Comparison of ENCODE assay signal across 21 cellular contexts in genomic region chr2:119766944-119767343, GRCh38. TPM values are rescaled to one million over a fixed set of nuclear protein-coding genes. Genes with fewer than 3 reads are reported as not detected.
A peak's percentile ranks its signal among the peaks of the same experiment; 100 is the strongest.
DNase-seq lines count a peak whose midpoint lies in the region; ATAC-seq, FAIRE-seq and TF ChIP-seq lines count a peak whose summit lies in the region.
"Had no signal": no experiment of that assay in that cellular context is flagged by ENCODE, and none has a peak within 500 bp of the region (broad histone marks: within the 10 kb centered on the region; RNA-seq: fewer than 3 reads in every experiment).

No MANE protein-coding gene starts in this region.

- H3K9ac ChIP-seq in PC-3 (ENCODE audit: low read length) = no peak overlapping the region

- no peaks in the 10 kb centered on the region for H3K27me3 ChIP-seq in PC-3 (ENCODE audit: low read length)
- no peaks in the 10 kb centered on the region for H3K27me3 ChIP-seq in upper lobe of right lung
- no peaks in the 10 kb centered on the region for H3K27me3 ChIP-seq in aorta (ENCODE audit: control insufficient read depth in 1 of 2, insufficient read depth in 2 of 2, low read length in 1 of 2)

- no peak for FAIRE-seq in A549 (lab: Jason Lieb, UNC)
- FAIRE-seq: G401.6, GM12891 had no signal

- CTCF ChIA-PET in A549 (lab: Yijun Ruan, JAX) (interaction anchor here (1.1 kb wide), 1 partner anchor 19 kb away, joined by 3 read pairs; no protein-coding TSS in a partner anchor), PC-3 (lab: Charles Lee) (no interaction called here)

- H3K36me3 ChIP-seq in PC-3 (ENCODE audit: low read depth, low read length) = no peaks in the 10 kb centered on the region
- H3K36me3 ChIP-seq in upper lobe of right lung = no peaks in the 10 kb centered on the region
- no peaks in the 10 kb centered on the region for H3K36me3 ChIP-seq in aorta (ENCODE audit: control insufficient read depth in 1 of 2, insufficient read depth in 2 of 2, low read length in 1 of 2)

- BruUV-seq in PC-3 (replicated peaks; lab: Mats Ljungman, UMichigan) = no TSS peak

- no peaks in the 10 kb centered on the region for H3K9me3 Mint-ChIP-seq in chondrocyte (ENCODE audit: low read depth)
- H3K9me3 Mint-ChIP-seq: CD4-positive, CD25-positive, alpha-beta regulatory T cell had no signal

- peaks cover 37% of the 10 kb centered on the region; the same call in 2 of the 3 replicates for H3K4me1 ChIP-seq in A549
- H3K4me1 ChIP-seq in PC-3 (ENCODE audit: insufficient read depth, low read length) = peaks cover 33% of the 10 kb centered on the region
- peaks cover 8% of the 10 kb centered on the region for H3K4me1 ChIP-seq in upper lobe of right lung
- peaks cover 0 to 2% of the 10 kb centered on the region in 2 donors for H3K4me1 ChIP-seq in aorta (ENCODE audit: control insufficient read depth in 1 of 2, insufficient read depth in 2 of 2, low read length in 2 of 2)

- in situ Hi-C loops in G401 (cut with HindIII; ENCODE audit: low sequenced_read_pairs) = no loop called here

- H2AFZ ChIP-seq in PC-3 (ENCODE audit: low read length) = no peak overlapping the region

- H3F3A ChIP-seq in PC-3 (ENCODE audit: low read length, unreplicated experiment) = no peaks in the 10 kb centered on the region

- no peak for TF ChIP-seq POLR2A in A549 (IDR thresholded peaks at IDR 0.05; ENCODE audit: low read length)

- POLR2A ChIA-PET in A549 (lab: Yijun Ruan, JAX) (no interaction called here), PC-3 (lab: Charles Lee; ENCODE audit: unreplicated experiment) (no interaction called here)

- no peak overlapping the region for H3K4me3 ChIP-seq in A549
- H3K4me3 ChIP-seq in PC-3 (ENCODE audit: low read length) = no peak overlapping the region
- H3K4me3 ChIP-seq in upper lobe of right lung = no peak overlapping the region
- H3K4me3 ChIP-seq in aorta (ENCODE audit: low read length in 2 of 2) = no peak overlapping the region

- H4K20me1 ChIP-seq in PC-3 (ENCODE audit: low read length) = peaks cover 63% of the 10 kb centered on the region

- H3K27ac ChIP-seq in A549 (no peak overlapping the region), PC-3 (ENCODE audit: low read length) (no peak overlapping the region), upper lobe of right lung (no peak overlapping the region), aorta (ENCODE audit: low read depth in 1 of 2, low read length in 2 of 2) (no peak overlapping the region)

- peaks cover 99% of the 10 kb centered on the region for H3K79me2 ChIP-seq in PC-3 (ENCODE audit: low read length)

- no peak overlapping the region for H3K27ac Mint-ChIP-seq in chondrocyte (ENCODE audit: unreplicated experiment)

- no peak overlapping the region for H3K4me3 Mint-ChIP-seq in chondrocyte (ENCODE audit: unreplicated experiment)

- TF ChIP-seq CTCF in A549 (IDR thresholded peaks at IDR 0.05) = no peak
- TF ChIP-seq CTCF in PC-3 (conservative IDR thresholded peaks at IDR 0.05; ENCODE audit: low read depth, low read length) = 0 out of 2 replicates have a peak, but pooled peaks have one; percentile 18
- TF ChIP-seq CTCF in upper lobe of right lung (IDR thresholded peaks at IDR 0.05) = no peak
- no peak for TF ChIP-seq CTCF in chondrocyte (IDR thresholded peaks at IDR 0.05)

- H3K4me1 Mint-ChIP-seq in chondrocyte (ENCODE audit: low read depth) = peaks cover 17% of the 10 kb centered on the region

- intact Hi-C loops in PC-3 (cut with micrococcal nuclease) (no loop called here), left ventricle myocardium superior (cut with micrococcal nuclease) (no loop called here), upper lobe of right lung (cut with DNase I) (no loop called here), head of caudate nucleus (cut with DNase I) (no loop called here), aorta (cut with DNase I) (no loop called here)

- H3K36me3 Mint-ChIP-seq in chondrocyte (ENCODE audit: low read depth) = no peaks in the 10 kb centered on the region

- DNase-seq in A549 (ENCODE audit: low read depth in 1 of 2, low spot score in 1 of 2) (peak in 1 of 2 experiments; percentile 25), G401 (ENCODE audit: low spot score) (peak; percentile 43), PC-3 (no peak), left ventricle myocardium superior (no peak), upper lobe of right lung (no peak), head of caudate nucleus (no peak), chondrocyte (ENCODE audit: low spot score) (no peak), aorta (no peak)
- DNase-seq: Caco-2; CD4-positive, CD25-positive, alpha-beta regulatory T cell; DMS79 treated with DMSO at 0.1 percent for 48 hours; GOT3; MM.1S; NCI-H1105; NCI-H1694; NCI-H345; NCI-H526; OCI-M1; SW 1271 had no signal

- no peak for TF ChIP-seq EP300 in A549 (IDR thresholded peaks at IDR 0.05)

- no peaks in the 10 kb centered on the region for H3K9me3 ChIP-seq in A549
- H3K9me3 ChIP-seq in PC-3 (ENCODE audit: low read length) = no peaks in the 10 kb centered on the region
- no peaks in the 10 kb centered on the region for H3K9me3 ChIP-seq in upper lobe of right lung
- H3K9me3 ChIP-seq in aorta (ENCODE audit: control insufficient read depth, low read length) = no peaks in the 10 kb centered on the region
- H3K9me3 ChIP-seq: Caco-2 had no signal

- no peaks in the 10 kb centered on the region for H3K27me3 Mint-ChIP-seq in chondrocyte (ENCODE audit: low read depth)
- H3K27me3 Mint-ChIP-seq: CD4-positive, CD25-positive, alpha-beta regulatory T cell had no signal

- H3K9me2 ChIP-seq in PC-3 (replicated peaks; ENCODE audit: low read length) = no peaks in the 10 kb centered on the region

- 86% methylated on average over 5 of the region's 5 CpGs for WGBS in A549 (ENCODE audit: missing lambda C conversion rate)
- 94% methylated on average over 5 of the region's 5 CpGs for WGBS in aorta, 2 donors

- TF ChIP-seq RAD21 in A549 (conservative IDR thresholded peaks at IDR 0.05 in 1 of 2, IDR thresholded peaks at IDR 0.05 in 1 of 2) = no peak

- ATAC-seq in A549 (peak; percentile 84 to 88; a peak in 5 of 6 replicates), PC-3 (no peak; the same call in 1 of the 2 replicates), left ventricle myocardium superior (peak; percentile 67), upper lobe of right lung (no peak), aorta (ENCODE audit: low FRiP score) (no peak)

- H3K4me2 ChIP-seq in A549 (no peak overlapping the region), PC-3 (ENCODE audit: low read length) (no peak overlapping the region)

TF ChIP-seq in A549, 52 proteins besides CTCF, POLR2A, EP300 and RAD21 (continues in another document):
- no peak for TF ChIP-seq KDM5A (IDR thresholded peaks at IDR 0.05)
- TF ChIP-seq HOXB13 (CRISPR knock-in tag; IDR thresholded peaks at IDR 0.05; ENCODE audit: low read depth) = no peak
- TF ChIP-seq ZSCAN20 (CRISPR knock-in tag; IDR thresholded peaks at IDR 0.05) = no peak
- no peak for TF ChIP-seq GATA3 (IDR thresholded peaks at IDR 0.05; ENCODE audit: borderline replicate concordance)
- no peak for TF ChIP-seq FOSL2 (IDR thresholded peaks at IDR 0.05)
- no peak for TF ChIP-seq FOSL2 (CRISPR knock-in tag; IDR thresholded peaks at IDR 0.05)
- TF ChIP-seq JUNB (IDR thresholded peaks at IDR 0.05) = no peak
- TF ChIP-seq, protein P1, sequence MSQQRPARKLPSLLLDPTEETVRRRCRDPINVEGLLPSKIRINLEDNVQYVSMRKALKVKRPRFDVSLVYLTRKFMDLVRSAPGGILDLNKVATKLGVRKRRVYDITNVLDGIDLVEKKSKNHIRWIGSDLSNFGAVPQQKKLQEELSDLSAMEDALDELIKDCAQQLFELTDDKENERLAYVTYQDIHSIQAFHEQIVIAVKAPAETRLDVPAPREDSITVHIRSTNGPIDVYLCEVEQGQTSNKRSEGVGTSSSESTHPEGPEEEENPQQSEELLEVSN (IDR thresholded peaks at IDR 0.05; ENCODE audit: borderline replicate concordance, low read depth) = no peak
- TF ChIP-seq RNF2 (IDR thresholded peaks at IDR 0.05; ENCODE audit: borderline replicate concordance, low read depth) = no peak
- TF ChIP-seq REST (IDR thresholded peaks at IDR 0.05) = no peak
- no peak for TF ChIP-seq RCOR1 (IDR thresholded peaks at IDR 0.05; ENCODE audit: low read depth, low read length)
- no peak for TF ChIP-seq SREBF2 (IDR thresholded peaks at IDR 0.05)
- no peak for TF ChIP-seq EHF (CRISPR knock-in tag; IDR thresholded peaks at IDR 0.05)
- TF ChIP-seq JUN (IDR thresholded peaks at IDR 0.05) = no peak
- no peak for TF ChIP-seq NFE2L2 (conservative IDR thresholded peaks at IDR 0.05; ENCODE audit: low read length)

RNA-seq across cellular contexts. Expression of gene PTPN4, which starts 7.2 kb away (rescaled TPM):
- polyA plus RNA-seq in A549 (2011; rRNA removed) (36.6 and 47.9 TPM in 2 replicates), A549 (2017; fragmentation: RNase III; extraction: RNeasy Plus Mini Kit Qiagen cat#74134 plus additional on column Dnase treatment) (14.1 to 16.9 TPM (median 14.5 TPM) in 3 replicates), aorta (1 to 10 TPM; 2.1 to 2.7 TPM)
- polyA plus RNA-seq in A549 (2012; cell fraction: cytosol; rRNA removed) = 7.2 and 9.2 TPM in 2 replicates
- 8.8 and 10.0 TPM in 2 replicates for polyA plus RNA-seq in A549 (2012; cell fraction: nucleus; rRNA removed)
- polyA minus RNA-seq in A549 (2011; rRNA and poly(A)+ RNA removed) = 80.4 and 84.0 TPM in 2 replicates
- total RNA-seq in G401 (2014; rRNA removed; shearing (Covaris generic)) = 14.0 and 33.9 TPM in 2 replicates
- total RNA-seq in PC-3 (2014; rRNA removed) (41.2 and 44.5 TPM in 2 replicates), left ventricle myocardium superior (41.1 TPM), upper lobe of right lung (45.4 TPM), chondrocyte (21.8 to 24.2 TPM (median 23.8 TPM) in 3 replicates), aorta (10 to 100 TPM; 20.4 to 39.0 TPM)

Comparison
In these comparisons a context has a peak if more than half of its experiments do, and no peak if none do; other contexts are left out.
1. ATAC-seq: peak in A549 (2 of 2) and left ventricle myocardium superior (single experiment); none in PC-3 (single experiment), upper lobe of right lung (single experiment) and aorta (single experiment).